23 cellular contexts compared by ENCODE assay signal in the genomic region with DNA sequence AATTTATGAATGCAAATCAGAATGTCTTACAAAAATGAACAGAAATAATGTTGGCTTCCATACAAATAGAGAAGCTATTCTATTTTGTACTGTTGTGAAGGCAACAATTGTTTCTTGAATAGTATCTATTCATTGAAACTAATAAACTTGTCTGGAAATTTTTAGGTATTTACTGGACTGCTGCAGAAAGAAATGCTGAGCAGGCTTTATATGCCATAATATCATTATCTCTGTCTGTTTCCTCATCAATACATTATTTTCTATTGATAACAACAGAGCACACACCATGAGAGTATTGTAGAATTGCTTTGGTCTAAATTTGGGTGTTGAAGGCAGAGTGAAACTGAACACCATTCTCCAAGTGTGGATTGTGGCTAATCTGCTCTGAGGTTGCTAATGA.
A peak's percentile ranks its signal among the peaks of the same experiment; 100 is the strongest.
DNase-seq lines count a peak whose midpoint lies in the region; ATAC-seq, FAIRE-seq and TF ChIP-seq lines count a peak whose summit lies in the region.
"Had no signal": no experiment of that assay in that cellular context is flagged by ENCODE, and none has a peak within 500 bp of the region (broad histone marks: within the 10 kb centered on the region; RNA-seq: fewer than 3 reads in every experiment).

No MANE protein-coding gene starts in this region.

- no peak overlapping the region for H3K4me2 ChIP-seq in HepG2 (ENCODE audit: low read depth, low read length)
- H3K4me2 ChIP-seq: BLaER1 treated with 17β-estradiol and CSF1 and Interleukin-3, amounts not matched to agents 10 nM and 100 nM; PC-9 had no signal

- no peaks in the 10 kb centered on the region for H4K20me1 ChIP-seq in HepG2 (ENCODE audit: insufficient read depth, low read length)

- BruUV-seq in HepG2 (replicated peaks; lab: Mats Ljungman, UMichigan), result no TSS peak

- H3K9ac ChIP-seq in HepG2 (ENCODE audit: insufficient read depth, low read depth, low read length) (no peak overlapping the region), SK-N-MC (ENCODE audit: insufficient read length) (no peak overlapping the region), endodermal cell (ENCODE audit: extremely low read depth, low read length, poor library complexity, severe bottlenecking) (no peak overlapping the region)
- H3K9ac ChIP-seq: BLaER1 treated with 17β-estradiol and CSF1 and Interleukin-3, amounts not matched to agents 10 nM and 100 nM had no signal

- POLR2A ChIA-PET in HepG2 (lab: Yijun Ruan, JAX), result no interaction called here

- H3K36me3 ChIP-seq in HepG2 (replicated peaks in 1 of 2; ENCODE audit: control insufficient read depth in 1 of 2, insufficient read depth in 2 of 2, low read length in 2 of 2) (peaks cover 0 to 1% of the 10 kb centered on the region in 2 experiments; a peak in 3 of 5 replicates), right lobe of liver (no peaks in the 10 kb centered on the region), SK-N-MC (ENCODE audit: insufficient read depth, low read length) (peaks cover 7% of the 10 kb centered on the region), endodermal cell (ENCODE audit: control insufficient read depth, insufficient read depth, low read length) (peaks cover 4% of the 10 kb centered on the region), brain microvascular endothelial cell (replicated peaks) (no peaks in the 10 kb centered on the region)
- H3K36me3 ChIP-seq: SJCRH30 had no signal

- DNase-seq in HepG2 (ENCODE audit: low spot score) (no peak), right lobe of liver (no peak), SK-N-MC (ENCODE audit: low read depth, low spot score) (no peak), endodermal cell (no peak), urothelium cell line (ENCODE audit: low spot score) (no peak), brain microvascular endothelial cell (no peak), superior temporal gyrus (ENCODE audit: extremely low spot score) (no peak)
- DNase-seq in stimulated activated CD4-positive, alpha-beta T cell treated with anti-CD3 and anti-CD28 coated beads, Interleukin-2, amount 100 ng/mL, for 24 hours, result no peak
- DNase-seq: AML-193; CD4-positive, alpha-beta T cell; Kasumi-1; NCI-H1105; NCI-H1930; NCI-H446; NCI-H524 treated with DMSO at 0.1 percent for 48 hours; NK-92 treated with Interleukin-12 subunit alpha and Interleukin-12 subunit beta, amount 100 ng/mL, for 24 hours; PC-9; SJCRH30 had no signal

- no peaks in the 10 kb centered on the region for H3K79me2 ChIP-seq in HepG2 (ENCODE audit: insufficient read depth, low read length)

- no peak for TF ChIP-seq RAD21 in HepG2 (CRISPR knock-in tag; IDR thresholded peaks at IDR 0.05)

- TF ChIP-seq CTCF in HepG2 (CRISPR knock-in tag; IDR thresholded peaks at IDR 0.05) (no peak), right lobe of liver (IDR thresholded peaks at IDR 0.05) (no peak), endodermal cell (conservative IDR thresholded peaks at IDR 0.05) (no peak), brain microvascular endothelial cell (IDR thresholded peaks at IDR 0.05; ENCODE audit: low read depth, low read length, missing control alignments) (no peak)

- H3K27me3 ChIP-seq in HepG2 (ENCODE audit: control insufficient read depth in 1 of 2, insufficient read depth in 2 of 2, low read length in 2 of 2) (no peaks in the 10 kb centered on the region), right lobe of liver (no peaks in the 10 kb centered on the region), endodermal cell (ENCODE audit: control insufficient read depth, insufficient read depth, low read length, poor library complexity, severe bottlenecking) (no peaks in the 10 kb centered on the region), brain microvascular endothelial cell (replicated peaks) (no peaks in the 10 kb centered on the region)
- H3K27me3 ChIP-seq: BLaER1 treated with 17β-estradiol and CSF1 and Interleukin-3, amounts not matched to agents 10 nM and 100 nM; SJCRH30 had no signal

- no peak overlapping the region for H3K4me3 Mint-ChIP-seq in endodermal cell
- H3K4me3 Mint-ChIP-seq: CD4-positive, alpha-beta T cell had no signal

- H3K4me1 ChIP-seq in HepG2 (ENCODE audit: insufficient read depth, low read length) (no peaks in the 10 kb centered on the region), right lobe of liver (peaks cover 0 to 8% (median 0%) of the 10 kb centered on the region in 4 donors), endodermal cell (ENCODE audit: control insufficient read depth, insufficient read depth, low read length) (no peaks in the 10 kb centered on the region)

- peaks cover 14% of the 10 kb centered on the region for H3K4me1 Mint-ChIP-seq in endodermal cell

- peak overlapping the region; percentile 29 for H3K27ac Mint-ChIP-seq in endodermal cell
- H3K27ac Mint-ChIP-seq: CD4-positive, alpha-beta T cell had no signal

- TF ChIP-seq POLR2A in HepG2 (IDR thresholded peaks at IDR 0.05; ENCODE audit: insufficient read depth in 1 of 2, low read depth in 2 of 2, low read length in 2 of 2) (no peak), right lobe of liver (IDR thresholded peaks at IDR 0.05) (no peak)

- H3K36me3 Mint-ChIP-seq in endodermal cell (ENCODE audit: low read depth), result peaks cover 10% of the 10 kb centered on the region

- no peak overlapping the region for H3K27ac ChIP-seq in HepG2 (ENCODE audit: extremely low read length, insufficient read depth, low read length)
- H3K27ac ChIP-seq in right lobe of liver, result no peak overlapping the region
- H3K27ac ChIP-seq in SK-N-MC, result peak overlapping the region; percentile 86
- no peak overlapping the region for H3K27ac ChIP-seq in endodermal cell (ENCODE audit: low read depth, low read length)
- no peak overlapping the region for H3K27ac ChIP-seq in brain microvascular endothelial cell
- H3K27ac ChIP-seq: BLaER1 treated with 17β-estradiol and CSF1 and Interleukin-3, amounts not matched to agents 10 nM and 100 nM; HL-60; PC-9; SJCRH30 had no signal

- H2AFZ ChIP-seq in HepG2 (ENCODE audit: low read length), result no peak overlapping the region
- H2AFZ ChIP-seq: PC-9 had no signal

- TF ChIP-seq EP300 in HepG2 (IDR thresholded peaks at IDR 0.05; ENCODE audit: low read depth in 2 of 2, low read length in 2 of 2) (no peak), HepG2 (CRISPR knock-in tag; IDR thresholded peaks at IDR 0.05; ENCODE audit: borderline replicate concordance) (no peak)

- intact Hi-C loops in HepG2 (cut with micrococcal nuclease; ENCODE audit: unreplicated experiment) (no loop called here), right lobe of liver (cut with DNase I) (loop anchor here in 1 of 2 donors (10.0 kb wide), 1 partner anchor 45 kb away; no protein-coding TSS in a partner anchor)

- H3K27me3 Mint-ChIP-seq in endodermal cell (ENCODE audit: insufficient read depth), result no peaks in the 10 kb centered on the region
- H3K27me3 Mint-ChIP-seq: CD4-positive, alpha-beta T cell had no signal

- H3K9me3 ChIP-seq in HepG2 (ENCODE audit: low read length), result no peaks in the 10 kb centered on the region
- no peaks in the 10 kb centered on the region for H3K9me3 ChIP-seq in right lobe of liver
- no peaks in the 10 kb centered on the region for H3K9me3 ChIP-seq in SK-N-MC (ENCODE audit: low read depth, low read length)
- H3K9me3 ChIP-seq in endodermal cell (ENCODE audit: control insufficient read depth, low read length), result no peaks in the 10 kb centered on the region
- H3K9me3 ChIP-seq: SJCRH30 had no signal

- FAIRE-seq in HepG2 (lab: Jason Lieb, UNC) (no peak), urothelium cell line (lab: Jason Lieb, UNC) (peak; percentile 37)
- FAIRE-seq: H1 had no signal

- H3K4me3 ChIP-seq in HepG2 (replicated peaks in 1 of 3; ENCODE audit: insufficient read depth in 1 of 3, low read depth in 2 of 3, low read length in 3 of 3) (no peak overlapping the region), right lobe of liver (no peak overlapping the region), SK-N-MC (peak overlapping the region; percentile 59), endodermal cell (ENCODE audit: low read length) (no peak overlapping the region), brain microvascular endothelial cell (ENCODE audit: low read depth, low read length) (no peak overlapping the region)
- H3K4me3 ChIP-seq: BLaER1 treated with 17β-estradiol and CSF1 and Interleukin-3, amounts not matched to agents 10 nM and 100 nM; PC-9; SJCRH30 had no signal

- ATAC-seq in HepG2 (no peak), right lobe of liver (no peak)
- ATAC-seq: HCT116, Right ventricle myocardium inferior had no signal

- CTCF ChIA-PET in HepG2 (lab: Yijun Ruan, JAX; ENCODE audit: low intra/inter-chr PET ratio, low total read pairs), result no interaction called here

- no peaks in the 10 kb centered on the region for H3K9me3 Mint-ChIP-seq in endodermal cell
- H3K9me3 Mint-ChIP-seq: CD4-positive, alpha-beta T cell had no signal

- in situ Hi-C loops in HepG2 (cut with HindIII; ENCODE audit: extremely low pct_ligation_motif_present, low pct_unique_long_range_greater_than_20kb) (loop anchor here (25.0 kb wide), 1 partner anchor 378 kb away; no protein-coding TSS in a partner anchor), brain microvascular endothelial cell (cut with HindIII; ENCODE audit: low pct_ligation_motif_present, low sequenced_read_pairs) (no loop called here)

TF ChIP-seq in HepG2, 621 proteins besides CTCF, POLR2A, EP300 and RAD21 (continues in another document):
- TF ChIP-seq KMT2A (CRISPR knock-in tag; IDR thresholded peaks at IDR 0.05) (no peak), ZNF720 (CRISPR knock-in tag; IDR thresholded peaks at IDR 0.05) (no peak), ZNF549 (CRISPR knock-in tag; IDR thresholded peaks at IDR 0.05) (no peak), GTF2F1 (IDR thresholded peaks at IDR 0.05; ENCODE audit: low read length) (no peak), TMF1 (CRISPR knock-in tag; IDR thresholded peaks at IDR 0.05; ENCODE audit: low read depth) (no peak), MAFF (IDR thresholded peaks at IDR 0.05; ENCODE audit: low read depth, low read length) (peak; percentile 49; the same call in 1 of the 2 replicates), MAFK (conservative IDR thresholded peaks at IDR 0.05 in 1 of 2, IDR thresholded peaks at IDR 0.05 in 1 of 2; ENCODE audit: low read length in 2 of 2) (peak; percentile 52 to 73; a peak in 3 of 4 replicates), KDM2A (CRISPR knock-in tag; IDR thresholded peaks at IDR 0.05; ENCODE audit: borderline replicate concordance, low read depth) (no peak)
- TF ChIP-seq, protein P1, sequence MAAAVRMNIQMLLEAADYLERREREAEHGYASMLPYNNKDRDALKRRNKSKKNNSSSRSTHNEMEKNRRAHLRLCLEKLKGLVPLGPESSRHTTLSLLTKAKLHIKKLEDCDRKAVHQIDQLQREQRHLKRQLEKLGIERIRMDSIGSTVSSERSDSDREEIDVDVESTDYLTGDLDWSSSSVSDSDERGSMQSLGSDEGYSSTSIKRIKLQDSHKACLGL (CRISPR knock-in tag; IDR thresholded peaks at IDR 0.05), result no peak
